ENCODE assay signal across 2 cellular contexts in genomic region chr6:52566853-52567279, GRCh38.
TF ChIP-seq lines count a peak whose summit lies in the region.

No MANE protein-coding gene starts in this region.

TF ChIP-seq in IMR-90, 13 proteins besides CTCF, POLR2A, EP300 and RAD21 (continued from another document):
- TF ChIP-seq SMC3 (IDR thresholded peaks at IDR 0.05; ENCODE audit: low read depth, low read length) (peak; percentile 5; the same call in 1 of the 2 replicates), MAZ (IDR thresholded peaks at IDR 0.05; ENCODE audit: borderline replicate concordance, low read depth, low read length) (peak; percentile 27; the same call in 1 of the 2 replicates), BHLHE40 (IDR thresholded peaks at IDR 0.05; ENCODE audit: low read depth, low read length) (peak; percentile 41; the same call in 1 of the 2 replicates), ELK1 (IDR thresholded peaks at IDR 0.05; ENCODE audit: borderline replicate concordance, low read depth, low read length) (no peak), RFX5 (IDR thresholded peaks at IDR 0.05; ENCODE audit: low read depth, low read length) (peak; percentile 42; the same call in 1 of the 2 replicates)

TF ChIP-seq in liver, 16 proteins besides CTCF, POLR2A, EP300 and RAD21 (continued from another document):
- TF ChIP-seq REST (IDR thresholded peaks at IDR 0.05) = no peak
- TF ChIP-seq ATF3 (IDR thresholded peaks at IDR 0.05) = no peak
- TF ChIP-seq RXRA (IDR thresholded peaks at IDR 0.05) = peak; percentile 78 to 91
- TF ChIP-seq EGR1 (IDR thresholded peaks at IDR 0.05; ENCODE audit: low read depth in 2 of 2) = no peak
- TF ChIP-seq GABPA (IDR thresholded peaks at IDR 0.05 in 1 of 2, conservative IDR thresholded peaks at IDR 0.05 in 1 of 2) = no peak
- peak; percentile 84 to 91 for TF ChIP-seq HNF4A (conservative IDR thresholded peaks at IDR 0.05)
- TF ChIP-seq TAF1 (conservative IDR thresholded peaks at IDR 0.05) = no peak
- TF ChIP-seq JUND (IDR thresholded peaks at IDR 0.05) = peak in 1 of 2 donors; percentile 82
- peak; percentile 53 for TF ChIP-seq FOXA2 (IDR thresholded peaks at IDR 0.05)
- TF ChIP-seq SP1 (IDR thresholded peaks at IDR 0.05) = peak; percentile 63
- no peak for TF ChIP-seq ZBTB33 (IDR thresholded peaks at IDR 0.05)
- TF ChIP-seq HNF4G (IDR thresholded peaks at IDR 0.05) = peak; percentile 32
